ENCODE assay signal across 8 cellular contexts in the genomic region with DNA sequence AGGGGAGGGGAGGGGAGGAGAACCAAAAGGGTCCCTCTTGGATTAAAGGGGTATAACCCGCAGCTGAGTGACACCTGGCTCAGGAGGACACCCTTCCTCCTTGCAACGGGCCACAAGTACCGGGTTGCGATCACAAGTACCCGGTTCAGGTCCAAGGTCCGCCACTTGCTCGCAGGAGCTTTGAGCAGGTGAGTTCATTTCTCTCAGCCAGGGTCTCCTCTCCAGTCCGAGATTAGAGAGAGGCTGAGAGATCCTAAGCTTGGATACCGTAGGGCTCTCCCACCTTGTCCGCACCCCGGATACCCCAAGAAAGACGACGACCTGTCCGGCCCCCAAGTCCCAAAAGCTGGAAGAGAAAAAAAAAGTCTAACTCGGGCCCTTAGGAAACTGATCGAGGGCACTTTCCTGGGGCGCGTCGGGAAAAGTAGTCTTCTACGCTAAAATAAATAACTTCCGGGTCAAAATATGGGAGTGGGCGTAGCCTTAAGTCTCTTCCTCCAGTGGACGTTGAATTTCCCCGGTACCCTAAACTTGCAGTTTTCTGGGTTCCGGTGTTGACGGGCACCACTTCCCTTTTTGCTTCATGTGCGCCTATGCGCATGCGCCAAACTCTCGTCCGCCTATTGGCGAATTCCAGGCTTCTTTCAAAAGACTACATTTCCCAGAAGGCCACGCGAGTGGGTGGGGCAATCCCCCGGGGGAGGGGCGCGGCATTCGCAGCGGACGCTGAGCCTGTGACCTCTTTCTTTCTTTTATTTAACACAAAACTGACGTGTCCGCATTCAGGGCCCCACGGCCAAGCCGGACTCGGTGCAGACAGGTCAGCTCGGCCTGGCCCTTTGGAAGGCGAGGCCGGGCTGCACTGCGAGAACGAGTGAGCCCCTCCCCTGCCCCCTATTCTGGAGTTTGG. TPM values are rescaled to one million over a fixed set of nuclear protein-coding genes. Genes with fewer than 3 reads are reported as not detected.
DNase-seq lines count a peak whose midpoint lies in the region; ATAC-seq and TF ChIP-seq lines count a peak whose summit lies in the region.

No MANE protein-coding gene starts in this region.

- peak; percentile 20 for TF ChIP-seq POLR2A in NB4 (IDR thresholded peaks at IDR 0.05; ENCODE audit: extremely low read depth, insufficient read length)

- H3K27me3 ChIP-seq in GM06990 (replicated peaks; ENCODE audit: control insufficient read depth, insufficient read depth, low read length), result no peaks in the 10 kb centered on the region

- DNase-seq in GM06990 (ENCODE audit: extremely low read depth, insufficient read length), result peak; percentile 96
- peak; percentile 98 for DNase-seq in NB4 (ENCODE audit: low read depth)
- DNase-seq in SK-N-DZ (ENCODE audit: low spot score), result peak; percentile 99
- peak; percentile 98 for DNase-seq in activated naive CD4-positive, alpha-beta T cell treated with anti-CD3 and anti-CD28 coated beads, Interleukin-2, amount 50 U/mL, for 16 hours
- peak; percentile 99 for DNase-seq in globus pallidus (ENCODE audit: low spot score)
- peak; percentile 98 for DNase-seq in non-pigmented ciliary epithelial cell (ENCODE audit: low read depth)
- DNase-seq in superior temporal gyrus (ENCODE audit: extremely low spot score), result peak; percentile 100

- H3K36me3 ChIP-seq in GM06990 (ENCODE audit: control insufficient read depth, insufficient read depth, low read length), result no peaks in the 10 kb centered on the region

- no peak for TF ChIP-seq CTCF in GM06990 (IDR thresholded peaks at IDR 0.05; ENCODE audit: insufficient read depth, low read length, poor library complexity, severe bottlenecking)
- no peak for TF ChIP-seq CTCF in NB4 (IDR thresholded peaks at IDR 0.05; ENCODE audit: low read depth, low read length)

- H3K4me3 ChIP-seq in GM06990 (replicated peaks; ENCODE audit: low read depth, low read length), result peak overlapping the region; percentile 84
- H3K4me3 ChIP-seq in NB4 (ENCODE audit: low read depth, low read length), result peak overlapping the region; percentile 80

- ATAC-seq in HG02571 (IDR thresholded peaks at IDR 0.05; ENCODE audit: unreplicated experiment), result peak; percentile 81

RNA-seq across cellular contexts. Expression of a gene that starts 4.4 kb away (rescaled TPM):
- polyA plus RNA-seq in SK-N-DZ (2014; cell fraction: cytosol; rRNA removed), result not detected in 2 replicates
- polyA plus RNA-seq in SK-N-DZ (2014; cell fraction: nucleus; rRNA removed), result 2.9 TPM in 1 of 2 replicates, not detected in the other

RNA-seq across cellular contexts. Expression of a gene that starts 8.6 kb away (rescaled TPM):
- polyA plus RNA-seq in SK-N-DZ (2014; cell fraction: cytosol; rRNA removed), result 1.3 and 2.7 TPM in 2 replicates
- 2.3 and 3.9 TPM in 2 replicates for polyA plus RNA-seq in SK-N-DZ (2014; cell fraction: nucleus; rRNA removed)

RNA-seq across cellular contexts. Expression of a gene that starts 9.4 kb away (rescaled TPM):
- 65.0 and 85.3 TPM in 2 replicates for polyA plus RNA-seq in SK-N-DZ (2014; cell fraction: cytosol; rRNA removed)
- polyA plus RNA-seq in SK-N-DZ (2014; cell fraction: nucleus; rRNA removed), result 72.7 and 75.8 TPM in 2 replicates

RNA-seq across cellular contexts. Expression of a gene that starts 19.3 kb away (rescaled TPM):
- 1.8 TPM in 1 of 2 replicates, not detected in the other for polyA plus RNA-seq in SK-N-DZ (2014; cell fraction: cytosol; rRNA removed)
- polyA plus RNA-seq in SK-N-DZ (2014; cell fraction: nucleus; rRNA removed), result 0.82 and 0.93 TPM in 2 replicates

RNA-seq across cellular contexts. Expression of a gene that starts 36.4 kb away (rescaled TPM):
- polyA plus RNA-seq in SK-N-DZ (2014; cell fraction: cytosol; rRNA removed), result 42.1 and 57.4 TPM in 2 replicates
- polyA plus RNA-seq in SK-N-DZ (2014; cell fraction: nucleus; rRNA removed), result 15.8 and 25.2 TPM in 2 replicates

Comparison
In these comparisons a context has a peak if more than half of its experiments do, and no peak if none do; other contexts are left out.
1. Peak in every context shown above with its lines: DNase-seq, ATAC-seq and H3K4me3 ChIP-seq.